Comparison of ENCODE assay signal across 7 cellular contexts in the genomic region with DNA sequence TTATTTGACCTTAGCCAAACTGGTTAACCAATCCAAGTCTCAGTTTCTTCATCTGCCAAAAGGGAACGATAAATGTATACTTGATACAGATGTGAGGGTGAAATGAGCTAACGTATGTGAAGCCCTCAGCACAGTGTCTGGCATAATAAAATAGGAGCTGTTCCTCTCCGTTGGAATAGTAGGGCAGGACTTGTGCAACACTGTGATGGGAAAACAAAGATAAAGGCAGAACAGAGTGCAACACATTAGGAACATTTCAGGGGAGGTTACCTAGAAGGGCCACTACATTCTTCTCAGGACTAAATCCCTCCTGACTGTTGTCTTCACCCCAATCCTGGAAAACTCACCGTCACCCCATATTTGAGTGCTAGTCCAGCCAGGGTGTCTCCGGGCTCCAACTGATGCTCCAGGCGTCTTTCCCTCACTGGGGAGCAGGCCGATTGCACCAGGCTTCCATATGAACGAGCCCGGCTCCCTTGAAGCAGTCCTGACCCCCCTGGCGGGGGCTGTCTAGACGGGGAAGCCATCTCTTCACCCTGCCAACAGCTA. TPM values are rescaled to one million over a fixed set of nuclear protein-coding genes. Genes with fewer than 3 reads are reported as not detected.
DNase-seq lines count a peak whose midpoint lies in the region; ATAC-seq, FAIRE-seq and TF ChIP-seq lines count a peak whose summit lies in the region.

No MANE protein-coding gene starts in this region.

- H3K9me3 ChIP-seq in GM12878 (replicated peaks; ENCODE audit: control insufficient read depth, insufficient read depth, low read length) (no peaks in the 10 kb centered on the region), testis (no peaks in the 10 kb centered on the region)

- no peak for TF ChIP-seq CTCF in KMS-11 (conservative IDR thresholded peaks at IDR 0.05; ENCODE audit: low read depth, low read length)
- TF ChIP-seq CTCF in GM12878 (IDR thresholded peaks at IDR 0.05 in 2 of 3, conservative IDR thresholded peaks at IDR 0.05 in 1 of 3; ENCODE audit: control insufficient read depth in 2 of 3, extremely low read depth in 1 of 3, insufficient read depth in 1 of 3, low read depth in 3 of 3, low read length in 3 of 3) = no peak
- no peak for TF ChIP-seq CTCF in testis (IDR thresholded peaks at IDR 0.05)

- H3K4me3 ChIP-seq in KMS-11 (IDR thresholded peaks at IDR 0.05; ENCODE audit: insufficient read depth, low read depth, low read length) = peak overlapping the region; percentile 97
- H3K4me3 ChIP-seq in GM12878 = peak overlapping the region; percentile 90
- H3K4me3 ChIP-seq in testis = peak overlapping the region; percentile 67 to 88

- H3K9ac ChIP-seq in KMS-11 = no peak overlapping the region
- peak overlapping the region; percentile 98 for H3K9ac ChIP-seq in GM12878 (ENCODE audit: control insufficient read depth, insufficient read depth, low read length)

- ATAC-seq in GM12878 (no peak), GM19035 (IDR thresholded peaks at IDR 0.05; ENCODE audit: unreplicated experiment) (no peak)

- POLR2A ChIA-PET in GM12878 (lab: Charles Lee) = interaction anchor here (2.2 kb wide), 1 partner anchor 8 kb away, joined by 19 read pairs; a partner anchor contains a TSS

- peak overlapping the region; percentile 90; the same call in 1 of the 2 replicates for H2AFZ ChIP-seq in KMS-11 (ENCODE audit: low read depth)
- peak overlapping the region; percentile 30 for H2AFZ ChIP-seq in GM12878 (ENCODE audit: control insufficient read depth, low read depth, low read length)

- SMC1A ChIA-PET in GM12878 (lab: Charles Lee; ENCODE audit: uncharacterized antibody, unreplicated experiment) = interaction anchor here (0.6 to 1.2 kb wide), 2 partner anchors 8 to 542 kb away, joined by 5 to 6 read pairs; a partner anchor contains a TSS

- RAD21 ChIA-PET in GM12878 (lab: Charles Lee; ENCODE audit: unreplicated experiment) = interaction anchor here (1.0 to 1.2 kb wide), 2 partner anchors 8 to 25 kb away, joined by 3 read pairs; a partner anchor contains a TSS

- H3K36me3 ChIP-seq in KMS-11 (ENCODE audit: insufficient read depth) (peaks cover 7% of the 10 kb centered on the region; the same call in 1 of the 2 replicates), GM12878 (ENCODE audit: control insufficient read depth in 2 of 2, insufficient read depth in 2 of 2, low read length in 1 of 2) (peaks cover 1 to 3% of the 10 kb centered on the region in 2 experiments; a peak in 2 of 4 replicates), testis (ENCODE audit: low read depth, missing control alignments) (no peaks in the 10 kb centered on the region)

- CTCF ChIA-PET in GM12878 (lab: Yijun Ruan, JAX) = interaction anchor here (1.4 to 2.3 kb wide), 3 partner anchors 8 to 65 kb away, joined by 6 to 12 read pairs (median 11); a partner anchor contains a TSS

- no peak overlapping the region for H3K27ac ChIP-seq in KMS-11
- peak overlapping the region; percentile 69; the same call in 1 of the 2 replicates for H3K27ac ChIP-seq in GM12878 (ENCODE audit: control insufficient read depth, insufficient read depth)
- peak overlapping the region; percentile 92 for H3K27ac ChIP-seq in layer of hippocampus (ENCODE audit: low read depth, low read length)
- peak overlapping the region; percentile 66 to 81 for H3K27ac ChIP-seq in testis

- H3K79me2 ChIP-seq in KMS-11 (ENCODE audit: insufficient read depth, low read depth) = peaks cover 17% of the 10 kb centered on the region
- peaks cover 24% of the 10 kb centered on the region for H3K79me2 ChIP-seq in GM12878 (ENCODE audit: control insufficient read depth, insufficient read depth, low read length)

- TF ChIP-seq RAD21 in GM12878 (IDR thresholded peaks at IDR 0.05; ENCODE audit: insufficient read depth, low read depth, low read length) = no peak

- TF ChIP-seq POLR2A in GM12878 (IDR thresholded peaks at IDR 0.05; ENCODE audit: low read depth, low read length) (no peak), testis (IDR thresholded peaks at IDR 0.05) (no peak)

- intact Hi-C loops in GM12878 (cut with micrococcal nuclease; ENCODE audit: unreplicated experiment) (no loop called here), testis (cut with DNase I; ENCODE audit: low total_unique reads) (no loop called here)

- DNase-seq in GM12878 (ENCODE audit: low read depth, low spot score) = no peak
- DNase-seq in testis = no peak
- no peak for DNase-seq in superior temporal gyrus (ENCODE audit: extremely low spot score)
- DNase-seq in activated effector memory CD4-positive, alpha-beta T cell treated with anti-CD3 and anti-CD28 coated beads, Interleukin-2, amount 50 U/mL, for 16 hours = no peak

- FAIRE-seq in GM12878 (lab: Jason Lieb, UNC) = no peak

- WGBS in GM12878 (ENCODE audit: insufficient coverage, insufficient replicate concordance, low lambda C conversion rate, missing lambda C conversion rate) = 81% methylated on average over 11 of the region's 11 CpGs
- WGBS in testis, 2 donors = 13 to 14% methylated on average over 8 to 11 of the region's 11 CpGs

- H4K20me1 ChIP-seq in KMS-11 (ENCODE audit: insufficient read depth) (no peaks in the 10 kb centered on the region), GM12878 (ENCODE audit: control insufficient read depth, insufficient read depth) (no peaks in the 10 kb centered on the region)

- TF ChIP-seq EP300 in GM12878 (IDR thresholded peaks at IDR 0.05; ENCODE audit: borderline replicate concordance in 1 of 2, control insufficient read depth in 1 of 2, low read depth in 2 of 2, low read length in 2 of 2) = no peak

- peaks cover 24% of the 10 kb centered on the region for H3K4me1 ChIP-seq in KMS-11 (ENCODE audit: low read depth, poor library complexity, severe bottlenecking)
- H3K4me1 ChIP-seq in GM12878 (ENCODE audit: control insufficient read depth, insufficient read depth, low read length) = peaks cover 9% of the 10 kb centered on the region
- H3K4me1 ChIP-seq in testis = peaks cover 15% of the 10 kb centered on the region

- in situ Hi-C loops in GM12878 (cut with MboI) = no loop called here

- TSS peak; percentile 67 for BruUV-seq in GM12878 (replicated peaks; lab: Mats Ljungman, UMichigan)

- peak overlapping the region; percentile 91 for H3K4me2 ChIP-seq in KMS-11
- H3K4me2 ChIP-seq in GM12878 (ENCODE audit: control insufficient read depth, insufficient read depth) = peak overlapping the region; percentile 91

- H3K27me3 ChIP-seq in KMS-11 (ENCODE audit: insufficient read depth, low read depth) (no peaks in the 10 kb centered on the region), GM12878 (replicated peaks in 1 of 2; ENCODE audit: control insufficient read depth in 2 of 2, insufficient read depth in 2 of 2, low read length in 1 of 2) (no peaks in the 10 kb centered on the region), layer of hippocampus (ENCODE audit: control insufficient read depth, insufficient read depth, low read length) (no peaks in the 10 kb centered on the region), testis (no peaks in the 10 kb centered on the region)

RNA-seq across cellular contexts. Expression of a gene that starts 0.9 kb away (rescaled TPM):
- total RNA-seq in GM12878 (2013; cell fraction: nucleolus; rRNA removed) = 3.1 and 4.3 TPM in 2 replicates
- total RNA-seq in GM12878 (2014; rRNA removed) = 10.4 and 12.8 TPM in 2 replicates
- total RNA-seq in GM12878 (2014; rRNA removed; fragmentation: Illumina TruSeq; extraction: Trizol) = 8.2 and 9.6 TPM in 2 replicates
- total RNA-seq in GM12878 (2021) = 7.8 and 8.0 TPM in 2 replicates
- polyA plus RNA-seq in GM12878 (2011; ENCODE audit: low read depth) = 3.7 TPM
- polyA plus RNA-seq in GM12878 (2011; rRNA removed) = 5.1 and 6.1 TPM in 2 replicates
- 3.9 and 4.1 TPM in 2 replicates for polyA plus RNA-seq in GM12878 (2011; cell fraction: cytosol; rRNA removed)
- 4.8 and 5.7 TPM in 2 replicates for polyA plus RNA-seq in GM12878 (2011; cell fraction: nucleus; rRNA removed)
- polyA plus RNA-seq in GM12878 (2012) = 5.0 and 6.5 TPM in 2 replicates
- polyA plus RNA-seq in GM12878 (2014; fragmentation: Illumina TruSeq; extraction: Trizol) = 9.2 and 10.1 TPM in 2 replicates
- 1 to 10 TPM in 1 of 2 experiments, under 1 TPM in 1; 0.80 to 1.9 TPM for polyA plus RNA-seq in GM12878 (2014; fragmentation: Nextera tagmentation; extraction: Ambion mirVana)
- polyA plus RNA-seq in GM12878 (2014; rRNA removed) = 7.5 and 9.2 TPM in 2 replicates
- polyA plus RNA-seq in GM12878 (2016; fragmentation: Nextera tagmentation; extraction: Ambion mirVana) = 1 to 10 TPM; 1.9 to 3.5 TPM
- polyA minus RNA-seq in GM12878 (2011; rRNA and poly(A)+ RNA removed) = 4.3 and 4.8 TPM in 2 replicates
- polyA minus RNA-seq in GM12878 (2011; cell fraction: cytosol; rRNA and poly(A)+ RNA removed) = 1.3 and 2.9 TPM in 2 replicates
- polyA minus RNA-seq in GM12878 (2011; cell fraction: nucleus; rRNA and poly(A)+ RNA removed) = 1.5 and 2.6 TPM in 2 replicates
- 10 to 100 TPM; 14.9 to 17.0 TPM for total RNA-seq in testis
- 9.5 TPM for polyA plus RNA-seq in testis (ENCODE audit: insufficient read depth, low read depth, low replicate concordance)

RNA-seq across cellular contexts. Expression of a gene that starts 1.1 kb away (rescaled TPM):
- total RNA-seq in GM12878 (2013; cell fraction: nucleolus; rRNA removed) = 29.2 and 35.2 TPM in 2 replicates
- total RNA-seq in GM12878 (2014; rRNA removed) (70.8 and 80.8 TPM in 2 replicates), GM12878 (2014; rRNA removed; fragmentation: Illumina TruSeq; extraction: Trizol) (55.3 and 66.5 TPM in 2 replicates), GM12878 (2021) (47.6 and 51.0 TPM in 2 replicates), testis (10 to 100 TPM; 27.5 to 31.7 TPM)
- 56.3 TPM for polyA plus RNA-seq in GM12878 (2011; ENCODE audit: low read depth)
- polyA plus RNA-seq in GM12878 (2011; rRNA removed) (19.7 and 25.8 TPM in 2 replicates), GM12878 (2014; fragmentation: Illumina TruSeq; extraction: Trizol) (55.5 and 89.7 TPM in 2 replicates), GM12878 (2014; fragmentation: Nextera tagmentation; extraction: Ambion mirVana) (100 to 1,000 TPM; 191 to 207 TPM), GM12878 (2014; rRNA removed) (43.0 and 45.1 TPM in 2 replicates), GM12878 (2016; fragmentation: Nextera tagmentation; extraction: Ambion mirVana) (10 to 100 TPM; 83.0 to 87.4 TPM), testis (ENCODE audit: insufficient read depth, low read depth, low replicate concordance) (46.0 TPM)
- polyA plus RNA-seq in GM12878 (2011; cell fraction: cytosol; rRNA removed) = 26.1 and 31.0 TPM in 2 replicates
- polyA plus RNA-seq in GM12878 (2011; cell fraction: nucleus; rRNA removed) = 42.0 and 45.0 TPM in 2 replicates
- 51.0 and 59.7 TPM in 2 replicates for polyA plus RNA-seq in GM12878 (2012)
- 15.1 and 21.2 TPM in 2 replicates for polyA minus RNA-seq in GM12878 (2011; rRNA and poly(A)+ RNA removed)
- 7.3 and 13.4 TPM in 2 replicates for polyA minus RNA-seq in GM12878 (2011; cell fraction: cytosol; rRNA and poly(A)+ RNA removed)
- polyA minus RNA-seq in GM12878 (2011; cell fraction: nucleus; rRNA and poly(A)+ RNA removed) = 11.5 and 17.4 TPM in 2 replicates

RNA-seq across cellular contexts. Expression of a gene that starts 8.4 kb away (rescaled TPM):
- 15.1 and 17.0 TPM in 2 replicates for total RNA-seq in GM12878 (2013; cell fraction: nucleolus; rRNA removed)
- total RNA-seq in GM12878 (2014; rRNA removed) (13.6 and 14.4 TPM in 2 replicates), GM12878 (2014; rRNA removed; fragmentation: Illumina TruSeq; extraction: Trizol) (9.0 and 10.0 TPM in 2 replicates), GM12878 (2021) (5.4 and 6.2 TPM in 2 replicates), testis (under 1 TPM; 0.55 to 0.99 TPM)
- 3.3 TPM for polyA plus RNA-seq in GM12878 (2011; ENCODE audit: low read depth)
- polyA plus RNA-seq in GM12878 (2011; rRNA removed) (12.9 and 16.7 TPM in 2 replicates), GM12878 (2014; fragmentation: Illumina TruSeq; extraction: Trizol) (7.4 and 7.7 TPM in 2 replicates), GM12878 (2014; fragmentation: Nextera tagmentation; extraction: Ambion mirVana) (10 to 100 TPM; 23.9 to 26.3 TPM), GM12878 (2014; rRNA removed) (12.1 and 14.8 TPM in 2 replicates), GM12878 (2016; fragmentation: Nextera tagmentation; extraction: Ambion mirVana) (10 to 100 TPM; 12.0 to 15.7 TPM), testis (ENCODE audit: insufficient read depth, low read depth, low replicate concordance) (2.1 TPM)
- polyA plus RNA-seq in GM12878 (2011; cell fraction: cytosol; rRNA removed) = 27.1 and 29.4 TPM in 2 replicates
- 12.8 and 15.2 TPM in 2 replicates for polyA plus RNA-seq in GM12878 (2011; cell fraction: nucleus; rRNA removed)
- polyA plus RNA-seq in GM12878 (2012) = 4.4 and 7.0 TPM in 2 replicates
- polyA minus RNA-seq in GM12878 (2011; rRNA and poly(A)+ RNA removed) = 13.5 and 25.8 TPM in 2 replicates
- 3.7 and 5.0 TPM in 2 replicates for polyA minus RNA-seq in GM12878 (2011; cell fraction: cytosol; rRNA and poly(A)+ RNA removed)
- polyA minus RNA-seq in GM12878 (2011; cell fraction: nucleus; rRNA and poly(A)+ RNA removed) = 6.0 and 7.1 TPM in 2 replicates

RNA-seq across cellular contexts. Expression of a gene that starts 11.0 kb away (rescaled TPM):
- total RNA-seq in GM12878 (2013; cell fraction: nucleolus; rRNA removed) = not detected in 2 replicates
- total RNA-seq in GM12878 (2014; rRNA removed) = 0.38 and 0.56 TPM in 2 replicates
- not detected in 2 replicates for total RNA-seq in GM12878 (2014; rRNA removed; fragmentation: Illumina TruSeq; extraction: Trizol)
- 1.2 TPM in 1 of 2 replicates, not detected in the other for total RNA-seq in GM12878 (2021)
- polyA plus RNA-seq in GM12878 (2011; ENCODE audit: low read depth) = not detected
- polyA plus RNA-seq in GM12878 (2011; rRNA removed) = 0.98 and 1.4 TPM in 2 replicates
- polyA plus RNA-seq in GM12878 (2011; cell fraction: cytosol; rRNA removed) = 0.15 and 0.69 TPM in 2 replicates
- polyA plus RNA-seq in GM12878 (2011; cell fraction: nucleus; rRNA removed) = 2.1 and 2.4 TPM in 2 replicates
- 0.39 and 1.8 TPM in 2 replicates for polyA plus RNA-seq in GM12878 (2012)
- polyA plus RNA-seq in GM12878 (2014; fragmentation: Illumina TruSeq; extraction: Trizol) = 0.38 and 1.1 TPM in 2 replicates
- polyA plus RNA-seq in GM12878 (2014; fragmentation: Nextera tagmentation; extraction: Ambion mirVana) = under 1 TPM; 0.45 to 0.51 TPM
- 0.41 and 0.43 TPM in 2 replicates for polyA plus RNA-seq in GM12878 (2014; rRNA removed)
- polyA plus RNA-seq in GM12878 (2016; fragmentation: Nextera tagmentation; extraction: Ambion mirVana) = under 1 TPM; 0.30 to 0.50 TPM
- polyA minus RNA-seq in GM12878 (2011; rRNA and poly(A)+ RNA removed) = 3.8 TPM in 1 of 2 replicates, not detected in the other
- polyA minus RNA-seq in GM12878 (2011; cell fraction: cytosol; rRNA and poly(A)+ RNA removed) = not detected in 2 replicates
- polyA minus RNA-seq in GM12878 (2011; cell fraction: nucleus; rRNA and poly(A)+ RNA removed) = not detected in 2 replicates
- not detected for total RNA-seq in testis
- polyA plus RNA-seq in testis (ENCODE audit: insufficient read depth, low read depth, low replicate concordance) = 2.1 TPM

RNA-seq across cellular contexts. Expression of a gene that starts 18.4 kb away (rescaled TPM):
- total RNA-seq in GM12878 (2013; cell fraction: nucleolus; rRNA removed) = 0.56 and 1.1 TPM in 2 replicates
- total RNA-seq in GM12878 (2014; rRNA removed) = 0.11 and 0.73 TPM in 2 replicates
- total RNA-seq in GM12878 (2014; rRNA removed; fragmentation: Illumina TruSeq; extraction: Trizol) = 0.18 and 0.32 TPM in 2 replicates
- 1.4 and 1.6 TPM in 2 replicates for total RNA-seq in GM12878 (2021)
- polyA plus RNA-seq in GM12878 (2011; ENCODE audit: low read depth) = 0.18 TPM
- 0.07 and 0.18 TPM in 2 replicates for polyA plus RNA-seq in GM12878 (2011; rRNA removed)
- 0.06 and 0.12 TPM in 2 replicates for polyA plus RNA-seq in GM12878 (2011; cell fraction: cytosol; rRNA removed)
- 1.5 and 1.6 TPM in 2 replicates for polyA plus RNA-seq in GM12878 (2011; cell fraction: nucleus; rRNA removed)
- polyA plus RNA-seq in GM12878 (2012) = 0.62 and 1.5 TPM in 2 replicates
- polyA plus RNA-seq in GM12878 (2014; fragmentation: Illumina TruSeq; extraction: Trizol) = 0.10 and 0.29 TPM in 2 replicates
- polyA plus RNA-seq in GM12878 (2014; fragmentation: Nextera tagmentation; extraction: Ambion mirVana) = under 1 TPM in 1 of 2 experiments, not detected in 1; 0.22 TPM
- polyA plus RNA-seq in GM12878 (2014; rRNA removed) = 1.1 and 2.2 TPM in 2 replicates
- under 1 TPM; 0.13 to 0.34 TPM for polyA plus RNA-seq in GM12878 (2016; fragmentation: Nextera tagmentation; extraction: Ambion mirVana)
- 0.05 TPM in 1 of 2 replicates, not detected in the other for polyA minus RNA-seq in GM12878 (2011; rRNA and poly(A)+ RNA removed)
- polyA minus RNA-seq in GM12878 (2011; cell fraction: cytosol; rRNA and poly(A)+ RNA removed) = not detected in 2 replicates
- 0.48 TPM in 1 of 2 replicates, not detected in the other for polyA minus RNA-seq in GM12878 (2011; cell fraction: nucleus; rRNA and poly(A)+ RNA removed)
- 100 to 1,000 TPM; 134 to 175 TPM for total RNA-seq in testis
- polyA plus RNA-seq in testis (ENCODE audit: insufficient read depth, low read depth, low replicate concordance) = 71.6 TPM
